ENCODE assay signal across 24 cellular contexts in genomic region chr2:220106065-220106464, GRCh38.
"Had no signal": no experiment of that assay in that cellular context is flagged by ENCODE, and none has a peak within 500 bp of the region (broad histone marks: within the 10 kb centered on the region; RNA-seq: fewer than 3 reads in every experiment).

No MANE protein-coding gene starts in this region.

- H3K4me1 Mint-ChIP-seq: activated CD8-positive, alpha-beta memory T cell treated with anti-CD3 and anti-CD28 coated beads, Interleukin-2, amount 10 ng/mL, durations not matched to agents 7 days and 5 days; activated naive CD4-positive, alpha-beta T cell treated with anti-CD3 and anti-CD28 coated beads, Interleukin-2, amount 50 U/mL, for 24 hours; central memory CD8-positive, alpha-beta T cell had no signal

- DNase-seq: activated CD4-positive, alpha-beta T cell treated with anti-CD3 and anti-CD28 coated beads for 48 hours; activated CD4-positive, alpha-beta T cell treated with anti-CD3 and anti-CD28 coated beads, Interleukin-2, amount 50 U/mL, for 4 hours; activated CD4-positive, CD25-positive, alpha-beta regulatory T cell treated with anti-CD3 and anti-CD28 coated beads, Interleukin-2, amount 50 U/mL, for 72 hours; activated CD8-positive, alpha-beta memory T cell treated with anti-CD3 and anti-CD28 coated beads, Interleukin-2, amount 10 ng/mL, durations not matched to agents 7 days and 5 days; activated effector memory CD4-positive, alpha-beta T cell treated with Interleukin-2 at 50 U/mL for 16 hours; activated naive CD4-positive, alpha-beta T cell; activated T-cell treated with anti-CD3 and anti-CD28 coated beads, Interleukin-2, amount 50 U/mL, for 24 hours; amniotic stem cell; body of pancreas; MG63; MV-4-11; NCI-H1092 treated with DMSO at 0.1 percent for 48 hours; NCI-H1417 treated with DMSO at 0.1 percent for 48 hours; NCI-H1694; NCI-H2029; NCI-H524; Peyer's patch; SHP77 treated with DMSO at 0.1 percent for 48 hours had no signal

- H3K27me3 ChIP-seq: ascending aorta, body of pancreas, MG63, Peyer's patch had no signal

- H3K27ac ChIP-seq: ascending aorta, body of pancreas, KMS-11, Peyer's patch had no signal

- H3K27ac Mint-ChIP-seq: activated CD8-positive, alpha-beta memory T cell treated with anti-CD3 and anti-CD28 coated beads, Interleukin-2, amount 10 ng/mL, durations not matched to agents 7 days and 5 days; activated naive CD4-positive, alpha-beta T cell treated with anti-CD3 and anti-CD28 coated beads, Interleukin-2, amount 50 U/mL, for 24 hours; activated T-cell treated with anti-CD3 and anti-CD28 coated beads, Interleukin-2, amount 50 U/mL, for 24 hours; activated T-helper 1 cell treated with anti-CD3 and anti-CD28 coated beads, Interleukin-12 subunit alpha, Interleukin-12 subunit beta, Interleukin-2, Interleukin-4 antibody, amounts not matched to agents 30 ng/mL and 10 ng/mL and 1 ng/mL, durations not matched to agents 14 hours and 24 hours and 36 hours; T-helper 1 cell treated with Interleukin-12 subunit alpha and Interleukin-12 subunit beta and Interleukin-4 antibody, amounts not matched to agents 30 μg/mL and 1 μg/mL, for 36 hours had no signal

- H3K36me3 Mint-ChIP-seq: activated CD8-positive, alpha-beta memory T cell treated with anti-CD3 and anti-CD28 coated beads, Interleukin-2, amount 10 ng/mL, durations not matched to agents 7 days and 5 days; activated naive CD4-positive, alpha-beta T cell treated with anti-CD3 and anti-CD28 coated beads, Interleukin-2, amount 50 U/mL, for 24 hours had no signal

- ATAC-seq: activated CD8-positive, alpha-beta memory T cell treated with anti-CD3 and anti-CD28 coated beads, Interleukin-2, amount 10 ng/mL, durations not matched to agents 7 days and 5 days; body of pancreas had no signal

- H3K4me1 ChIP-seq: ascending aorta, body of pancreas, Peyer's patch had no signal

- H3K9me3 Mint-ChIP-seq: activated naive CD4-positive, alpha-beta T cell treated with anti-CD3 and anti-CD28 coated beads, Interleukin-2, amount 50 U/mL, for 24 hours; activated T-cell treated with anti-CD3 and anti-CD28 coated beads, Interleukin-2, amount 50 U/mL, for 24 hours; activated T-helper 1 cell treated with anti-CD3 and anti-CD28 coated beads, Interleukin-12 subunit alpha, Interleukin-12 subunit beta, Interleukin-2, Interleukin-4 antibody, amounts not matched to agents 30 ng/mL and 10 ng/mL and 1 ng/mL, durations not matched to agents 14 hours and 24 hours and 36 hours; T-helper 1 cell treated with Interleukin-12 subunit alpha and Interleukin-12 subunit beta and Interleukin-4 antibody, amounts not matched to agents 30 μg/mL and 1 μg/mL, for 36 hours had no signal

- H3K4me3 Mint-ChIP-seq: activated CD8-positive, alpha-beta memory T cell treated with anti-CD3 and anti-CD28 coated beads, Interleukin-2, amount 10 ng/mL, durations not matched to agents 7 days and 5 days; activated naive CD4-positive, alpha-beta T cell treated with anti-CD3 and anti-CD28 coated beads, Interleukin-2, amount 50 U/mL, for 24 hours; activated T-cell treated with anti-CD3 and anti-CD28 coated beads, Interleukin-2, amount 50 U/mL, for 24 hours; activated T-helper 1 cell treated with anti-CD3 and anti-CD28 coated beads, Interleukin-12 subunit alpha, Interleukin-12 subunit beta, Interleukin-2, Interleukin-4 antibody, amounts not matched to agents 30 ng/mL and 10 ng/mL and 1 ng/mL, durations not matched to agents 14 hours and 24 hours and 36 hours; central memory CD8-positive, alpha-beta T cell; T-helper 1 cell treated with Interleukin-12 subunit alpha and Interleukin-12 subunit beta and Interleukin-4 antibody, amounts not matched to agents 30 μg/mL and 1 μg/mL, for 36 hours had no signal

- H3K36me3 ChIP-seq: ascending aorta, MG63, Peyer's patch had no signal

- H3K27me3 Mint-ChIP-seq: activated CD8-positive, alpha-beta memory T cell treated with anti-CD3 and anti-CD28 coated beads, Interleukin-2, amount 10 ng/mL, durations not matched to agents 7 days and 5 days; activated naive CD4-positive, alpha-beta T cell treated with anti-CD3 and anti-CD28 coated beads, Interleukin-2, amount 50 U/mL, for 24 hours; activated T-cell treated with anti-CD3 and anti-CD28 coated beads, Interleukin-2, amount 50 U/mL, for 24 hours had no signal

- H3K9me3 ChIP-seq: ascending aorta, body of pancreas, MG63, Peyer's patch had no signal

- H3K4me3 ChIP-seq: ascending aorta, body of pancreas, MG63, Peyer's patch had no signal
